1 cellular context compared by ENCODE assay signal in genomic region chr14:68476965-68477455, GRCh38.
TF ChIP-seq lines count a peak whose summit lies in the region.

No MANE protein-coding gene starts in this region.

TF ChIP-seq in HCT116, 20 proteins besides CTCF, POLR2A, EP300 and RAD21 (continued from another document):
- TF ChIP-seq MAX (IDR thresholded peaks at IDR 0.05) (no peak), EZH2phosphoT487 (IDR thresholded peaks at IDR 0.05; ENCODE audit: borderline replicate concordance) (no peak), CBX3 (IDR thresholded peaks at IDR 0.05; ENCODE audit: low read depth) (no peak)
